Comparison of ENCODE assay signal across 1 cellular context in genomic region chr1:1281533-1282321, GRCh38.
TF ChIP-seq lines count a peak whose summit lies in the region.

No MANE protein-coding gene starts in this region.

TF ChIP-seq in HepG2, 621 proteins besides CTCF, POLR2A, EP300 and RAD21 (continued from another document and continues in another):
- TF ChIP-seq NKX3-1 (CRISPR knock-in tag; IDR thresholded peaks at IDR 0.05), result no peak
- no peak for TF ChIP-seq ZNF510 (CRISPR knock-in tag; IDR thresholded peaks at IDR 0.05; ENCODE audit: low read depth)
- no peak for TF ChIP-seq HNRNPUL1 (IDR thresholded peaks at IDR 0.05; ENCODE audit: low read depth, low read length)
- TF ChIP-seq TMF1 (CRISPR knock-in tag; IDR thresholded peaks at IDR 0.05; ENCODE audit: low read depth), result no peak
- TF ChIP-seq ZNF749 (CRISPR knock-in tag; IDR thresholded peaks at IDR 0.05; ENCODE audit: borderline replicate concordance), result no peak
- 0 out of 2 replicates have a peak, but pooled peaks have one; percentile 40 for TF ChIP-seq MNT (IDR thresholded peaks at IDR 0.05)
- no peak; the same call in 1 of the 2 replicates for TF ChIP-seq ZNF280B (CRISPR knock-in tag; IDR thresholded peaks at IDR 0.05; ENCODE audit: borderline replicate concordance)
- 0 out of 2 replicates have a peak, but pooled peaks have one; percentile 28 for TF ChIP-seq ZMYM4 (CRISPR knock-in tag; IDR thresholded peaks at IDR 0.05)
- TF ChIP-seq PRMT3 (CRISPR knock-in tag; IDR thresholded peaks at IDR 0.05; ENCODE audit: borderline replicate concordance, low read depth), result no peak
- TF ChIP-seq ISL2 (CRISPR knock-in tag; IDR thresholded peaks at IDR 0.05), result no peak
- no peak for TF ChIP-seq ZNF800 (CRISPR knock-in tag; IDR thresholded peaks at IDR 0.05)
- TF ChIP-seq ZNF564 (CRISPR knock-in tag; IDR thresholded peaks at IDR 0.05), result peak; percentile 81; the same call in 1 of the 2 replicates
- 0 out of 2 replicates have a peak, but pooled peaks have one; percentile 8 for TF ChIP-seq THRA (CRISPR knock-in tag; IDR thresholded peaks at IDR 0.05; ENCODE audit: borderline replicate concordance)
- no peak for TF ChIP-seq ZNF513 (CRISPR knock-in tag; conservative IDR thresholded peaks at IDR 0.05)
- no peak for TF ChIP-seq ZSCAN5A (CRISPR knock-in tag; IDR thresholded peaks at IDR 0.05; ENCODE audit: borderline replicate concordance)
- no peak for TF ChIP-seq GATA4 (IDR thresholded peaks at IDR 0.05; ENCODE audit: borderline replicate concordance, low read depth)
- TF ChIP-seq ADNP (CRISPR knock-in tag; IDR thresholded peaks at IDR 0.05), result no peak; the same call in 1 of the 2 replicates
- TF ChIP-seq MYC (CRISPR knock-in tag; IDR thresholded peaks at IDR 0.05; ENCODE audit: borderline replicate concordance), result peak; percentile 28
- peak; percentile 54 for TF ChIP-seq ELF3 (CRISPR knock-in tag; IDR thresholded peaks at IDR 0.05)
- no peak for TF ChIP-seq DBP (CRISPR knock-in tag; IDR thresholded peaks at IDR 0.05; ENCODE audit: not compliant biosample characterization)
- peak; percentile 50; the same call in 1 of the 2 replicates for TF ChIP-seq ESRRA (CRISPR knock-in tag; IDR thresholded peaks at IDR 0.05; ENCODE audit: low read depth)
- no peak for TF ChIP-seq JARID2 (CRISPR knock-in tag; IDR thresholded peaks at IDR 0.05; ENCODE audit: insufficient replicate concordance)
- no peak for TF ChIP-seq TCF7 (IDR thresholded peaks at IDR 0.05; ENCODE audit: low read depth)
- no peak for TF ChIP-seq ZNF33A (CRISPR knock-in tag; IDR thresholded peaks at IDR 0.05; ENCODE audit: borderline replicate concordance)
- TF ChIP-seq NFYB (CRISPR knock-in tag; IDR thresholded peaks at IDR 0.05), result no peak; the same call in 1 of the 2 replicates
- no peak for TF ChIP-seq PBX2 (CRISPR knock-in tag; IDR thresholded peaks at IDR 0.05)
- TF ChIP-seq ZMYM3 (CRISPR knock-in tag; IDR thresholded peaks at IDR 0.05), result peak; percentile 99
- peak; percentile 83; the same call in 1 of the 2 replicates for TF ChIP-seq MTA1 (CRISPR knock-in tag; IDR thresholded peaks at IDR 0.05; ENCODE audit: borderline replicate concordance)
- TF ChIP-seq ZNF253 (CRISPR knock-in tag; IDR thresholded peaks at IDR 0.05; ENCODE audit: borderline replicate concordance), result no peak
- no peak for TF ChIP-seq LCORL (IDR thresholded peaks at IDR 0.05)
- TF ChIP-seq LCORL (CRISPR knock-in tag; IDR thresholded peaks at IDR 0.05), result peak; percentile 95
- no peak for TF ChIP-seq HES4 (CRISPR knock-in tag; IDR thresholded peaks at IDR 0.05; ENCODE audit: borderline replicate concordance)
- TF ChIP-seq ZBTB34 (CRISPR knock-in tag; IDR thresholded peaks at IDR 0.05), result peak; percentile 86
- TF ChIP-seq EEA1 (CRISPR knock-in tag; IDR thresholded peaks at IDR 0.05; ENCODE audit: borderline replicate concordance), result no peak
- peak; percentile 89 for TF ChIP-seq ZNF746 (CRISPR knock-in tag; IDR thresholded peaks at IDR 0.05)
- no peak for TF ChIP-seq ZBTB3 (CRISPR knock-in tag; IDR thresholded peaks at IDR 0.05; ENCODE audit: borderline replicate concordance, low read depth)
- no peak for TF ChIP-seq PLSCR1 (CRISPR knock-in tag; IDR thresholded peaks at IDR 0.05; ENCODE audit: borderline replicate concordance)
- TF ChIP-seq GATAD1 (CRISPR knock-in tag; IDR thresholded peaks at IDR 0.05), result no peak
- no peak for TF ChIP-seq ZNF557 (CRISPR knock-in tag; IDR thresholded peaks at IDR 0.05)
- TF ChIP-seq MAFF (IDR thresholded peaks at IDR 0.05; ENCODE audit: low read depth, low read length), result no peak
- TF ChIP-seq NONO (IDR thresholded peaks at IDR 0.05), result no peak
- TF ChIP-seq NONO (CRISPR knock-in tag; conservative IDR thresholded peaks at IDR 0.05), result 0 out of 2 replicates have a peak, but pooled peaks have one; percentile 37
- TF ChIP-seq ZFP41 (CRISPR knock-in tag; IDR thresholded peaks at IDR 0.05; ENCODE audit: borderline replicate concordance), result no peak
- no peak for TF ChIP-seq FOXK1 (CRISPR knock-in tag; IDR thresholded peaks at IDR 0.05; ENCODE audit: borderline replicate concordance, low read depth)
- TF ChIP-seq THAP11 (CRISPR knock-in tag; IDR thresholded peaks at IDR 0.05), result no peak; the same call in 1 of the 2 replicates
- TF ChIP-seq SAFB2 (CRISPR knock-in tag; IDR thresholded peaks at IDR 0.05; ENCODE audit: borderline replicate concordance, low read depth), result no peak; the same call in 1 of the 2 replicates
- TF ChIP-seq FOXJ3 (CRISPR knock-in tag; IDR thresholded peaks at IDR 0.05; ENCODE audit: borderline replicate concordance), result no peak
- peak; percentile 18 for TF ChIP-seq MED8 (CRISPR knock-in tag; IDR thresholded peaks at IDR 0.05; ENCODE audit: insufficient replicate concordance)
- no peak for TF ChIP-seq MLX (CRISPR knock-in tag; IDR thresholded peaks at IDR 0.05)
- no peak for TF ChIP-seq ZNF7 (CRISPR knock-in tag; IDR thresholded peaks at IDR 0.05)
- TF ChIP-seq RFX3 (CRISPR knock-in tag; IDR thresholded peaks at IDR 0.05), result no peak
- TF ChIP-seq FOXP1 (IDR thresholded peaks at IDR 0.05), result no peak
- peak; percentile 23; the same call in 1 of the 2 replicates for TF ChIP-seq FOXP1 (CRISPR knock-in tag; IDR thresholded peaks at IDR 0.05)
- no peak for TF ChIP-seq SYNCRIP (IDR thresholded peaks at IDR 0.05; ENCODE audit: insufficient read depth, low read depth, low read length)
- no peak for TF ChIP-seq SP1 (IDR thresholded peaks at IDR 0.05)
- TF ChIP-seq SP1 (CRISPR knock-in tag; IDR thresholded peaks at IDR 0.05), result no peak; the same call in 1 of the 2 replicates
- TF ChIP-seq SNAPC5 (CRISPR knock-in tag; IDR thresholded peaks at IDR 0.05; ENCODE audit: borderline replicate concordance), result no peak
